In the genomic region with DNA sequence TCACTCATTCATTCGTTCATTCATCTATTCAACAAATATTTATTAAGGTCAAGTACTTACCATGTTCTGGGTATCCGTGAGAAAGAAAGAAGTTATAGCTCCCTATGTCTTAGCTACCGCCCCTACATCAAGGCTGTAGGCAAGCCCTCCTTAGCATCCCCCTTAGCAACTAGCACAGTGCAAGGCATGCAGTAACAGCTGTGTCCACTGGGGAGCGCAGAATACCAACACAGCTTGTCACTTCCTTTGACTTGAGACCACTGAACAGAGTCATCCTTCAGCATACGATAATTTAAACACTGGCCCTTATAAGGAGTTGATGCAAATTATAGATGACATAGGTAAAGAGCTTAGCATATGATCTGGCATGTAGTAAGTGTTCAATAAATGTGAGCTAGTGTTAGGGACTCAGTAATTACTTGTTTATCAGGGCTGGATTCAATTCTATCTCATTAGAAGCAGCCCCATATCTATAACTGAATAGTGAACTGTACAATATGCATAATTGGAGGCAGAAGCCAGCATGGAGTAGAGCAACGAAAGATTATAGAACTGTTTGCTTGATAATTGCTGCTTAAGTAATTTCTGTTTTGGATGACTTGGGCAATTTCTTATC, we compare ENCODE assay signal across 8 cellular contexts. TPM values are rescaled to one million over a fixed set of nuclear protein-coding genes. Genes with fewer than 3 reads are reported as not detected.
DNase-seq lines count a peak whose midpoint lies in the region; ATAC-seq and TF ChIP-seq lines count a peak whose summit lies in the region.

No MANE protein-coding gene starts in this region.

- no peak overlapping the region for H3K4me3 Mint-ChIP-seq in activated CD4-positive, alpha-beta memory T cell treated with anti-CD3 and anti-CD28 coated beads for 36 hours
- no peak overlapping the region for H3K4me3 Mint-ChIP-seq in naive thymus-derived CD4-positive, alpha-beta T cell

- 6 to 18% (median 11%) methylated on average over 6 of the region's 6 CpGs for WGBS in stomach, 5 donors

- H3K9me3 ChIP-seq in naive thymus-derived CD4-positive, alpha-beta T cell (ENCODE audit: control insufficient read depth in 2 of 3, low read length in 3 of 3): no peaks in the 10 kb centered on the region
- no peaks in the 10 kb centered on the region for H3K9me3 ChIP-seq in stomach

- no peak overlapping the region for H3K27ac Mint-ChIP-seq in activated CD4-positive, alpha-beta memory T cell treated with anti-CD3 and anti-CD28 coated beads for 36 hours
- no peak overlapping the region for H3K27ac Mint-ChIP-seq in naive thymus-derived CD4-positive, alpha-beta T cell

- TF ChIP-seq CTCF in epithelial cell of esophagus (IDR thresholded peaks at IDR 0.05; ENCODE audit: insufficient read depth, low read depth, low read length, missing control alignments) (peak; percentile 73), stomach (IDR thresholded peaks at IDR 0.05) (peak in 5 of 7 experiments; percentile 45 to 76 (median 69))

- DNase-seq in NCI-H1436 (lab: John Stamatoyannopoulos, UW): peak; percentile 49
- DNase-seq in NCI-H1436 treated with DMSO at 0.1 percent for 48 hours (lab: John Stamatoyannopoulos, UW): no peak
- peak; percentile 85 for DNase-seq in HEK293T (ENCODE audit: extremely low spot score)
- DNase-seq in NCI-H2107 (lab: John Stamatoyannopoulos, UW): peak; percentile 1
- peak; percentile 63 for DNase-seq in activated CD4-positive, alpha-beta memory T cell treated with anti-CD3 and anti-CD28 coated beads for 36 hours
- peak; percentile 36 for DNase-seq in epithelial cell of esophagus (ENCODE audit: low read depth)
- peak; percentile 3 to 41 (median 20) for DNase-seq in naive thymus-derived CD4-positive, alpha-beta T cell
- peak; percentile 45 for DNase-seq in stomach

- intact Hi-C loops in activated CD4-positive, alpha-beta memory T cell treated with anti-CD3 and anti-CD28 coated beads for 36 hours (cut with micrococcal nuclease): loop anchor here (1.0 kb wide), 1 partner anchor 147 kb away; no protein-coding TSS in a partner anchor
- intact Hi-C loops in naive thymus-derived CD4-positive, alpha-beta T cell (cut with micrococcal nuclease): loop anchor here (1.0 to 5.0 kb wide), 3 partner anchors 98 to 147 kb away; no protein-coding TSS in a partner anchor
- intact Hi-C loops in stomach (cut with DNase I; ENCODE audit: low total_unique reads): no loop called here

- H3K27me3 Mint-ChIP-seq in activated CD4-positive, alpha-beta memory T cell treated with anti-CD3 and anti-CD28 coated beads for 36 hours: peaks cover 3% of the 10 kb centered on the region
- peaks cover 0 to 9% (median 4%) of the 10 kb centered on the region in 5 donors for H3K27me3 Mint-ChIP-seq in naive thymus-derived CD4-positive, alpha-beta T cell

- H3K4me3 ChIP-seq in epithelial cell of esophagus (ENCODE audit: low read length) (no peak overlapping the region), stomach (no peak overlapping the region)
- H3K4me3 ChIP-seq in naive thymus-derived CD4-positive, alpha-beta T cell (ENCODE audit: low read length): no peak overlapping the region

- no peaks in the 10 kb centered on the region for H3K4me1 ChIP-seq in naive thymus-derived CD4-positive, alpha-beta T cell (ENCODE audit: control insufficient read depth in 2 of 2, insufficient read depth in 2 of 2, low read length in 2 of 2)
- H3K4me1 ChIP-seq in stomach: no peaks in the 10 kb centered on the region

- H3K36me3 ChIP-seq in naive thymus-derived CD4-positive, alpha-beta T cell (ENCODE audit: control insufficient read depth in 2 of 3, insufficient read depth in 3 of 3, low read length in 3 of 3): no peaks in the 10 kb centered on the region
- no peaks in the 10 kb centered on the region for H3K36me3 ChIP-seq in stomach

- POLR2A ChIA-PET in HEK293T (lab: Yijun Ruan, JAX): no interaction called here
- POLR2A ChIA-PET in activated CD4-positive, alpha-beta memory T cell treated with anti-CD3 and anti-CD28 coated beads for 36 hours (lab: Charles Lee): no interaction called here
- POLR2A ChIA-PET in naive thymus-derived CD4-positive, alpha-beta T cell (lab: Charles Lee): no interaction called here

- H3K27me3 ChIP-seq in naive thymus-derived CD4-positive, alpha-beta T cell (ENCODE audit: control insufficient read depth in 2 of 2, insufficient read depth in 2 of 2, low read length in 2 of 2): no peaks in the 10 kb centered on the region
- H3K27me3 ChIP-seq in stomach: peaks cover 0 to 3% (median 0%) of the 10 kb centered on the region in 3 donors

- no peaks in the 10 kb centered on the region for H3K9me3 Mint-ChIP-seq in activated CD4-positive, alpha-beta memory T cell treated with anti-CD3 and anti-CD28 coated beads for 36 hours
- H3K9me3 Mint-ChIP-seq in naive thymus-derived CD4-positive, alpha-beta T cell: no peaks in the 10 kb centered on the region

- H3K27ac ChIP-seq in naive thymus-derived CD4-positive, alpha-beta T cell (ENCODE audit: low read depth, low read length): no peak overlapping the region
- H3K27ac ChIP-seq in stomach: no peak overlapping the region

- H3K4me1 Mint-ChIP-seq in activated CD4-positive, alpha-beta memory T cell treated with anti-CD3 and anti-CD28 coated beads for 36 hours (ENCODE audit: low read depth): no peaks in the 10 kb centered on the region
- H3K4me1 Mint-ChIP-seq in naive thymus-derived CD4-positive, alpha-beta T cell: no peaks in the 10 kb centered on the region

- no peak for TF ChIP-seq POLR2A in stomach (IDR thresholded peaks at IDR 0.05)

- no peaks in the 10 kb centered on the region for H3K36me3 Mint-ChIP-seq in activated CD4-positive, alpha-beta memory T cell treated with anti-CD3 and anti-CD28 coated beads for 36 hours
- H3K36me3 Mint-ChIP-seq in naive thymus-derived CD4-positive, alpha-beta T cell: no peaks in the 10 kb centered on the region

- peak; percentile 75 for ATAC-seq in naive thymus-derived CD4-positive, alpha-beta T cell

- TF ChIP-seq EP300 in stomach (IDR thresholded peaks at IDR 0.05): no peak

- CTCF ChIA-PET in HEK293T (lab: Yijun Ruan, JAX): interaction anchor here (0.6 to 1.5 kb wide), 12 partner anchors 9 to 374 kb away, joined by 3 to 11 read pairs (median 4); a partner anchor contains a TSS
- CTCF ChIA-PET in activated CD4-positive, alpha-beta memory T cell treated with anti-CD3 and anti-CD28 coated beads for 36 hours (lab: Charles Lee): interaction anchor here (0.6 to 1.3 kb wide), 15 partner anchors 11 to 345 kb away, joined by 3 to 10 read pairs (median 3); no protein-coding TSS in a partner anchor
- CTCF ChIA-PET in naive thymus-derived CD4-positive, alpha-beta T cell (lab: Charles Lee): interaction anchor here (0.5 to 1.6 kb wide), 6 partner anchors 13 to 769 kb away, joined by 3 to 5 read pairs (median 4); no protein-coding TSS in a partner anchor

TF ChIP-seq in HEK293T, 16 proteins besides CTCF, POLR2A, EP300 and RAD21:
- no peak for TF ChIP-seq ARNT (IDR thresholded peaks at IDR 0.05)
- TF ChIP-seq, protein P1, sequence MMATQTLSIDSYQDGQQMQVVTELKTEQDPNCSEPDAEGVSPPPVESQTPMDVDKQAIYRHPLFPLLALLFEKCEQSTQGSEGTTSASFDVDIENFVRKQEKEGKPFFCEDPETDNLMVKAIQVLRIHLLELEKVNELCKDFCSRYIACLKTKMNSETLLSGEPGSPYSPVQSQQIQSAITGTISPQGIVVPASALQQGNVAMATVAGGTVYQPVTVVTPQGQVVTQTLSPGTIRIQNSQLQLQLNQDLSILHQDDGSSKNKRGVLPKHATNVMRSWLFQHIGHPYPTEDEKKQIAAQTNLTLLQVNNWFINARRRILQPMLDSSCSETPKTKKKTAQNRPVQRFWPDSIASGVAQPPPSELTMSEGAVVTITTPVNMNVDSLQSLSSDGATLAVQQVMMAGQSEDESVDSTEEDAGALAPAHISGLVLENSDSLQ (IDR thresholded peaks at IDR 0.05): peak; percentile 44; the same call in 1 of the 2 replicates
- TF ChIP-seq TARDBP (IDR thresholded peaks at IDR 0.05): no peak

RNA-seq across cellular contexts. Expression of a gene that starts 8.7 kb away (rescaled TPM):
- not detected for total RNA-seq in activated CD4-positive, alpha-beta memory T cell treated with anti-CD3 and anti-CD28 coated beads for 36 hours
- not detected for total RNA-seq in naive thymus-derived CD4-positive, alpha-beta T cell
- polyA plus RNA-seq in naive thymus-derived CD4-positive, alpha-beta T cell: not detected
- 10 to 100 TPM in 1 of 5 donors, not detected in 4; 44.3 TPM for total RNA-seq in stomach
- not detected for polyA plus RNA-seq in stomach

RNA-seq across cellular contexts. Expression of a gene that starts 46.1 kb away (rescaled TPM):
- total RNA-seq in activated CD4-positive, alpha-beta memory T cell treated with anti-CD3 and anti-CD28 coated beads for 36 hours: not detected
- not detected for total RNA-seq in naive thymus-derived CD4-positive, alpha-beta T cell
- not detected for polyA plus RNA-seq in naive thymus-derived CD4-positive, alpha-beta T cell
- total RNA-seq in stomach: not detected
- polyA plus RNA-seq in stomach: not detected
